20 cellular contexts compared by ENCODE assay signal in the genomic region with DNA sequence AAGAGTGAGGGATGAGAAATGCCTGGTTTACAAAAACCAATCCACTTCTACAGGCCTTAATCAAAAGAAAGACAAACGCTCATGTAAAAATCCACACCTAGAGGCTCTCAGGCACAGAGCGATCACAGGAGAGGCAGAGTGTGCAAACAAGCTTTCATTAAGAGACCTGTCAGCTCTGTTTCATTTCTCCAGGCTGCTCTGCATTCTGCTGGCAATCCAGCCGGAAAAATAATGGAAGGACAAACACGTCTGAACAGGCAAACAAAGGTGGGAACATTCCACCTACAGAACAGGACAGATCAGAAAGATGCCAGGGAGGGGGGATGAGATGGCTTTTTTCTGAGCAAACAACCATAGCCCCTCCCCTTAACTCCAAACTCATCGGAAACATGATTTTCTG. TPM values are rescaled to one million over a fixed set of nuclear protein-coding genes. Genes with fewer than 3 reads are reported as not detected.
DNase-seq lines count a peak whose midpoint lies in the region; ATAC-seq and TF ChIP-seq lines count a peak whose summit lies in the region.
"Had no signal": no experiment of that assay in that cellular context is flagged by ENCODE, and none has a peak within 500 bp of the region (broad histone marks: within the 10 kb centered on the region; RNA-seq: fewer than 3 reads in every experiment).

No MANE protein-coding gene starts in this region.

- no peaks in the 10 kb centered on the region; the same call in 2 of the 3 replicates for H3K9me3 Mint-ChIP-seq in GM23338
- H3K9me3 Mint-ChIP-seq in MCF 10A (ENCODE audit: unreplicated experiment) = no peaks in the 10 kb centered on the region
- no peaks in the 10 kb centered on the region for H3K9me3 Mint-ChIP-seq in osteocyte (ENCODE audit: unreplicated experiment)
- H3K9me3 Mint-ChIP-seq in stimulated activated naive CD8-positive, alpha-beta T cell treated with anti-CD3 and anti-CD28 coated beads, Interleukin-15, amount 100 ng/mL, for 72 hours = no peaks in the 10 kb centered on the region
- H3K9me3 Mint-ChIP-seq in neural progenitor cell = peaks cover 3% of the 10 kb centered on the region
- H3K9me3 Mint-ChIP-seq: activated CD8-positive, alpha-beta T cell treated with anti-CD3 and anti-CD28 coated beads for 36 hours; activated T-cell treated with anti-CD3 and anti-CD28 coated beads, Interleukin-2, amount 50 U/mL, for 72 hours; stimulated activated naive B cell treated with anti-CD40 and anti-IgM and Interleukin-4, amounts not matched to agents 10 μg/mL and 1 μg/mL and 100 μg/mL, for 72 hours had no signal

- DNase-seq in GM23338 (ENCODE audit: low spot score) (no peak), NCI-H187 (lab: John Stamatoyannopoulos, UW) (peak; percentile 29 to 56), MCF 10A (ENCODE audit: unreplicated experiment) (peak; percentile 2), osteocyte (ENCODE audit: extremely low spot score, unreplicated experiment) (peak; percentile 38), neural progenitor cell (ENCODE audit: low spot score) (no peak)
- DNase-seq in stimulated activated naive CD8-positive, alpha-beta T cell treated with anti-CD3 and anti-CD28 coated beads, Interleukin-15, amount 100 ng/mL, for 72 hours = no peak
- DNase-seq: activated CD8-positive, alpha-beta T cell treated with anti-CD3 and anti-CD28 coated beads for 36 hours; activated T-cell treated with anti-CD3 and anti-CD28 coated beads, Interleukin-2, amount 50 U/mL, for 72 hours; left colon; NCI-H226; Right ventricle myocardium superior; stimulated activated naive B cell treated with anti-CD40 and anti-IgM and Interleukin-4, amounts not matched to agents 10 μg/mL and 1 μg/mL and 100 μg/mL, for 72 hours; WERI-Rb-1 had no signal

- no peak overlapping the region for H3K4me3 Mint-ChIP-seq in GM23338
- H3K4me3 Mint-ChIP-seq in MCF 10A (ENCODE audit: unreplicated experiment) = no peak overlapping the region
- no peak overlapping the region for H3K4me3 Mint-ChIP-seq in osteocyte (ENCODE audit: unreplicated experiment)
- H3K4me3 Mint-ChIP-seq in stimulated activated naive CD8-positive, alpha-beta T cell treated with anti-CD3 and anti-CD28 coated beads, Interleukin-15, amount 100 ng/mL, for 72 hours = no peak overlapping the region
- H3K4me3 Mint-ChIP-seq in neural progenitor cell = no peak overlapping the region
- H3K4me3 Mint-ChIP-seq: activated CD8-positive, alpha-beta T cell treated with anti-CD3 and anti-CD28 coated beads for 36 hours; activated naive CD8-positive, alpha-beta T cell; activated T-cell treated with anti-CD3 and anti-CD28 coated beads, Interleukin-2, amount 50 U/mL, for 72 hours; stimulated activated naive B cell treated with anti-CD40 and anti-IgM and Interleukin-4, amounts not matched to agents 10 μg/mL and 1 μg/mL and 100 μg/mL, for 72 hours had no signal

- intact Hi-C loops in MCF 10A (cut with micrococcal nuclease) = no loop called here

- H3K27ac ChIP-seq in GM23338 (ENCODE audit: low read depth) = no peak overlapping the region
- no peak overlapping the region for H3K27ac ChIP-seq in neural progenitor cell
- H3K27ac ChIP-seq: coronary artery, WERI-Rb-1 had no signal

- peaks cover 18% of the 10 kb centered on the region for H3K4me1 ChIP-seq in GM23338 (ENCODE audit: insufficient read depth)
- peaks cover 4% of the 10 kb centered on the region for H3K4me1 ChIP-seq in neural progenitor cell

- BruUV-seq in MCF 10A (replicated peaks; lab: Mats Ljungman, UMichigan) = no TSS peak

- no peak overlapping the region for H3K9ac ChIP-seq in neural progenitor cell

- H3K4me3 ChIP-seq in GM23338 (no peak overlapping the region), neural progenitor cell (no peak overlapping the region)
- H3K4me3 ChIP-seq: coronary artery had no signal

- POLR2A ChIA-PET in MCF 10A (lab: Yijun Ruan, JAX) = interaction anchor here (0.6 to 0.9 kb wide), 3 partner anchors 31 to 1366 kb away, joined by 3 to 4 read pairs (median 3); no protein-coding TSS in a partner anchor

- H3K27me3 Mint-ChIP-seq in GM23338 (ENCODE audit: insufficient read depth, low read depth, poor library complexity) (peaks cover 21% of the 10 kb centered on the region), MCF 10A (ENCODE audit: insufficient read depth, unreplicated experiment) (no peaks in the 10 kb centered on the region), osteocyte (ENCODE audit: unreplicated experiment) (peaks cover 4% of the 10 kb centered on the region), neural progenitor cell (ENCODE audit: insufficient read depth, low read depth) (peaks cover 4% of the 10 kb centered on the region)
- peaks cover 44% of the 10 kb centered on the region for H3K27me3 Mint-ChIP-seq in stimulated activated naive CD8-positive, alpha-beta T cell treated with anti-CD3 and anti-CD28 coated beads, Interleukin-15, amount 100 ng/mL, for 72 hours

- 0 out of 2 replicates have a peak, but pooled peaks cover 2% of the 10 kb centered on the region for H3K9me2 ChIP-seq in GM23338 (ENCODE audit: insufficient read depth)

- H3K36me3 Mint-ChIP-seq in GM23338 (ENCODE audit: low read depth) (peaks cover 4% of the 10 kb centered on the region; the same call in 1 of the 3 replicates), MCF 10A (ENCODE audit: insufficient read depth, unreplicated experiment) (peaks cover 6% of the 10 kb centered on the region), osteocyte (ENCODE audit: unreplicated experiment) (peaks cover 18% of the 10 kb centered on the region), neural progenitor cell (peaks cover 7% of the 10 kb centered on the region)
- H3K36me3 Mint-ChIP-seq: activated naive CD8-positive, alpha-beta T cell; stimulated activated naive B cell treated with anti-CD40 and anti-IgM and Interleukin-4, amounts not matched to agents 10 μg/mL and 1 μg/mL and 100 μg/mL, for 72 hours had no signal

- no peaks in the 10 kb centered on the region for H3K9me3 ChIP-seq in neural progenitor cell (ENCODE audit: low read depth)

- ATAC-seq in GM23338 (no peak), HG02852 (IDR thresholded peaks at IDR 0.05; ENCODE audit: unreplicated experiment) (no peak)
- ATAC-seq in stimulated activated naive CD8-positive, alpha-beta T cell treated with anti-CD3 and anti-CD28 coated beads, Interleukin-15, amount 100 ng/mL, for 72 hours = no peak
- ATAC-seq: activated CD8-positive, alpha-beta T cell treated with anti-CD3 and anti-CD28 coated beads for 36 hours; activated T-cell treated with anti-CD3 and anti-CD28 coated beads, Interleukin-2, amount 50 U/mL, for 72 hours; left colon; stimulated activated naive B cell treated with anti-CD40 and anti-IgM and Interleukin-4, amounts not matched to agents 10 μg/mL and 1 μg/mL and 100 μg/mL, for 72 hours had no signal

- TF ChIP-seq CTCF in GM23338 (conservative IDR thresholded peaks at IDR 0.05; ENCODE audit: low read depth in 2 of 2) (no peak), MCF 10A (IDR thresholded peaks at IDR 0.05; ENCODE audit: unreplicated experiment) (no peak), osteocyte (IDR thresholded peaks at IDR 0.05) (no peak), neural progenitor cell (IDR thresholded peaks at IDR 0.05) (no peak)

- H4K20me1 ChIP-seq in GM23338 (replicated peaks; ENCODE audit: insufficient read depth) = no peaks in the 10 kb centered on the region
- no peaks in the 10 kb centered on the region for H4K20me1 ChIP-seq in neural progenitor cell (ENCODE audit: low read depth)

- H2AFZ ChIP-seq in GM23338 = peak overlapping the region; percentile 72; the same call in 1 of the 2 replicates
- H2AFZ ChIP-seq in neural progenitor cell (replicated peaks) = no peak overlapping the region

- H3F3A ChIP-seq in GM23338 (replicated peaks; ENCODE audit: low read depth) (peaks cover 5% of the 10 kb centered on the region; the same call in 1 of the 2 replicates), neural progenitor cell (ENCODE audit: low read depth) (no peaks in the 10 kb centered on the region)

- H3K27ac Mint-ChIP-seq in GM23338 (no peak overlapping the region), MCF 10A (ENCODE audit: low read depth, unreplicated experiment) (no peak overlapping the region), osteocyte (ENCODE audit: unreplicated experiment) (no peak overlapping the region), neural progenitor cell (no peak overlapping the region)
- no peak overlapping the region for H3K27ac Mint-ChIP-seq in stimulated activated naive CD8-positive, alpha-beta T cell treated with anti-CD3 and anti-CD28 coated beads, Interleukin-15, amount 100 ng/mL, for 72 hours
- H3K27ac Mint-ChIP-seq: activated CD8-positive, alpha-beta T cell treated with anti-CD3 and anti-CD28 coated beads for 36 hours; activated naive CD8-positive, alpha-beta T cell; activated T-cell treated with anti-CD3 and anti-CD28 coated beads, Interleukin-2, amount 50 U/mL, for 72 hours; stimulated activated naive B cell treated with anti-CD40 and anti-IgM and Interleukin-4, amounts not matched to agents 10 μg/mL and 1 μg/mL and 100 μg/mL, for 72 hours had no signal

- H3K36me3 ChIP-seq in GM23338 (ENCODE audit: insufficient read depth) (no peaks in the 10 kb centered on the region), neural progenitor cell (no peaks in the 10 kb centered on the region)
- H3K36me3 ChIP-seq: WERI-Rb-1 had no signal

- H3K27me3 ChIP-seq in GM23338 (ENCODE audit: insufficient read depth) (peaks cover 31% of the 10 kb centered on the region), neural progenitor cell (peaks cover 26% of the 10 kb centered on the region)

- no peaks in the 10 kb centered on the region for H3K79me2 ChIP-seq in GM23338 (replicated peaks; ENCODE audit: insufficient read depth)
- H3K79me2 ChIP-seq in neural progenitor cell (ENCODE audit: low read depth) = no peaks in the 10 kb centered on the region

- CTCF ChIA-PET in MCF 10A (lab: Yijun Ruan, JAX) = no interaction called here

- H3K4me1 Mint-ChIP-seq in GM23338 (peaks cover 48% of the 10 kb centered on the region), MCF 10A (ENCODE audit: insufficient read depth, unreplicated experiment) (no peaks in the 10 kb centered on the region), osteocyte (ENCODE audit: unreplicated experiment) (peaks cover 18% of the 10 kb centered on the region), neural progenitor cell (peaks cover 16% of the 10 kb centered on the region)
- no peaks in the 10 kb centered on the region for H3K4me1 Mint-ChIP-seq in stimulated activated naive CD8-positive, alpha-beta T cell treated with anti-CD3 and anti-CD28 coated beads, Interleukin-15, amount 100 ng/mL, for 72 hours

- H3K4me2 ChIP-seq in GM23338 (peak overlapping the region; percentile 46; the same call in 1 of the 2 replicates), neural progenitor cell (no peak overlapping the region)

RNA-seq across cellular contexts. Expression of a gene that starts 9.7 kb away (rescaled TPM):
- 11.8 and 16.6 TPM in 2 replicates for total RNA-seq in GM23338 (2014; rRNA removed; shearing (Covaris generic))
- polyA plus RNA-seq in GM23338 (2016; fragmentation: Nextera tagmentation; extraction: Ambion mirVana) = 7.5 and 8.9 TPM in 2 replicates
- total RNA-seq in MCF 10A (2022) = not detected in 2 replicates
- total RNA-seq in osteocyte = 3.4 and 4.5 TPM in 2 replicates
- total RNA-seq in neural progenitor cell (ENCODE audit: low replicate concordance) = 0.11 and 1.6 TPM in 2 replicates
- total RNA-seq: activated CD8-positive, alpha-beta T cell treated with anti-CD3 and anti-CD28 coated beads for 36 hours; activated T-cell treated with anti-CD3 and anti-CD28 coated beads, Interleukin-2, amount 50 U/mL, for 72 hours; endothelial cell of umbilical vein; frontal cortex; H4; T-helper 1 cell treated with Interleukin-12 subunit alpha and Interleukin-12 subunit beta and Interleukin-4 antibody, amounts not matched to agents 30 ng/mL and 1 ng/mL, for 36 hours had no signal
- polyA plus RNA-seq: endothelial cell of umbilical vein had no signal

Comparison
In these comparisons a context has a peak if more than half of its experiments do, and no peak if none do; other contexts are left out.
1. DNase-seq: peak in NCI-H187 (2 of 2), MCF 10A (single experiment) and osteocyte (single experiment); none in GM23338 (single experiment), stimulated activated naive CD8-positive, alpha-beta T cell treated with anti-CD3 and anti-CD28 coated beads, Interleukin-15, amount 100 ng/mL, for 72 hours (0 of 2) and neural progenitor cell (single experiment).